11 cellular contexts compared by ENCODE assay signal in the genomic region with DNA sequence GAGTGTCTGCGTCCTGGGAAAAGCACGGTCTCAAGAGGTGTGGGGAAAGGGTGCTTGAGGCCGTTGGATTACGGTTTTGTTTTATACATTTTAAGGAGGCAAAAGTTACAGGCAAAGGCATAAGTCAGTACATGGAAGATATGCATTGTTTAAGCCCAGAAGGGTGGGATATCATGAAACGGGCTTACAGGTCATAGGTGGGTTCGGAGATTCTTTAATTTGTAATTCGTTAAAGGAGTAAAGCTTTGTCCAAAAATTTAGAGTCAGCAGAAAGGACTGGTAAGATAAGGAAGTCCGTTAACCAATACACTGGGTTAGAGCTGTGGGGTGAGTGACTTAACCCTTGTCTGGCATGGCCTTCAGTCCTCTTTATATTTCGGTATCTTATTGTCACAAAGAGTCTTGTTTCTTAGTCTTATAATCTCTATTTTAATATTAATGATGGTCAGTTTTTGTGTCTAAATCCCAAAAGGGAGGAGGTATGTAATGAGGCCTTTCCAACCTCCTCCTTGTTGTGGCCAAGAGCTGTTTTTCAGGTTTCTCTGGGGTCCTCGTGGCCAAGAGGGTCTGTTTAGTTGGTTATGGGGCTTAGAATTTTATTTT. TPM values are rescaled to one million over a fixed set of nuclear protein-coding genes. Genes with fewer than 3 reads are reported as not detected.
A peak's percentile ranks its signal among the peaks of the same experiment; 100 is the strongest.
DNase-seq lines count a peak whose midpoint lies in the region; ATAC-seq, FAIRE-seq and TF ChIP-seq lines count a peak whose summit lies in the region.
"Had no signal": no experiment of that assay in that cellular context is flagged by ENCODE, and none has a peak within 500 bp of the region (broad histone marks: within the 10 kb centered on the region; RNA-seq: fewer than 3 reads in every experiment).

No MANE protein-coding gene starts in this region.

- H3K36me3 ChIP-seq in esophagus squamous epithelium: peaks cover 3 to 33% (median 5%) of the 10 kb centered on the region in 3 donors
- H3K36me3 ChIP-seq in gastrocnemius medialis: no peaks in the 10 kb centered on the region

- H3K27me3 ChIP-seq in esophagus squamous epithelium (no peaks in the 10 kb centered on the region), gastrocnemius medialis (no peaks in the 10 kb centered on the region)

- H3K9me3 Mint-ChIP-seq in Calu3 (ENCODE audit: low read depth, unreplicated experiment): no peaks in the 10 kb centered on the region

- H3K27me3 Mint-ChIP-seq in Calu3 (ENCODE audit: unreplicated experiment): no peaks in the 10 kb centered on the region

- ATAC-seq in gastrocnemius medialis: no peak
- no peak for ATAC-seq in HG03342 (IDR thresholded peaks at IDR 0.05; ENCODE audit: unreplicated experiment)
- no peak for ATAC-seq in HG03565 (IDR thresholded peaks at IDR 0.05; ENCODE audit: unreplicated experiment)
- no peak for ATAC-seq in HG03460 (IDR thresholded peaks at IDR 0.05; ENCODE audit: unreplicated experiment)

- no TSS peak for BruUV-seq in Calu3 (replicated peaks; lab: Mats Ljungman, UMichigan)

- H3K27ac ChIP-seq in VCaP: peak overlapping the region; percentile 99
- H3K27ac ChIP-seq in esophagus squamous epithelium: peak overlapping the region; percentile 92 to 100 (median 98)
- H3K27ac ChIP-seq in gastrocnemius medialis: peak overlapping the region; percentile 68 to 95 (median 88)
- H3K27ac ChIP-seq: SK-N-MC had no signal

- TF ChIP-seq POLR2A in esophagus squamous epithelium (IDR thresholded peaks at IDR 0.05) (no peak), gastrocnemius medialis (IDR thresholded peaks at IDR 0.05) (no peak)

- H3K4me3 ChIP-seq in esophagus squamous epithelium (no peak overlapping the region), gastrocnemius medialis (peak overlapping the region in 1 of 4 donors; percentile 10)
- H3K4me3 ChIP-seq: SK-N-MC had no signal

- no peak for FAIRE-seq in RCC 7860 (lab: Jason Lieb, UNC)

- peaks cover 97 to 100% (median 100%) of the 10 kb centered on the region in 3 donors for H3K4me1 ChIP-seq in esophagus squamous epithelium
- H3K4me1 ChIP-seq in gastrocnemius medialis: peaks cover 61 to 84% of the 10 kb centered on the region in 2 donors

- no peak for TF ChIP-seq CTCF in Calu3 (IDR thresholded peaks at IDR 0.05; ENCODE audit: unreplicated experiment)
- TF ChIP-seq CTCF in VCaP (conservative IDR thresholded peaks at IDR 0.05): no peak
- TF ChIP-seq CTCF in esophagus squamous epithelium (IDR thresholded peaks at IDR 0.05): no peak
- TF ChIP-seq CTCF in gastrocnemius medialis (IDR thresholded peaks at IDR 0.05 in 4 of 5, conservative IDR thresholded peaks at IDR 0.05 in 1 of 5): no peak

- H3K4me3 Mint-ChIP-seq in Calu3 (ENCODE audit: low read depth, unreplicated experiment): no peak overlapping the region

- DNase-seq in Calu3 (no peak), esophagus squamous epithelium (lab: John Stamatoyannopoulos, UW) (no peak), gastrocnemius medialis (no peak), RCC 7860 (ENCODE audit: low spot score) (no peak)
- DNase-seq: NCI-H2171; stimulated activated CD4-positive, alpha-beta T cell treated with anti-CD3 and anti-CD28 coated beads, Interleukin-4, amount 100 ng/mL, for 4 hours had no signal

- H3K27ac Mint-ChIP-seq in Calu3 (ENCODE audit: unreplicated experiment): peak overlapping the region; percentile 42

- CTCF ChIA-PET in Calu3 (lab: Charles Lee): interaction anchor here (1.8 kb wide), 1 partner anchor 39 kb away, joined by 8 read pairs; no protein-coding TSS in a partner anchor

- intact Hi-C loops in Calu3 (cut with micrococcal nuclease; ENCODE audit: unreplicated experiment): no loop called here
- intact Hi-C loops in esophagus squamous epithelium (cut with DNase I): no loop called here
- intact Hi-C loops in gastrocnemius medialis (cut with DNase I; ENCODE audit: low total_unique reads): no loop called here

- H3K36me3 Mint-ChIP-seq in Calu3 (ENCODE audit: insufficient read depth, unreplicated experiment): peaks cover 56% of the 10 kb centered on the region

- H3K4me1 Mint-ChIP-seq in Calu3 (ENCODE audit: low read depth, unreplicated experiment): peaks cover 96% of the 10 kb centered on the region

- in situ Hi-C loops in gastrocnemius medialis (cut with MboI; ENCODE audit: low sequenced_read_pairs in 4 of 4): no loop called here

- WGBS in esophagus squamous epithelium, 2 donors: 66 to 68% methylated on average over 10 of the region's 10 CpGs

- H3K9me3 ChIP-seq in esophagus squamous epithelium (no peaks in the 10 kb centered on the region), gastrocnemius medialis (no peaks in the 10 kb centered on the region)

RNA-seq across cellular contexts. Expression of gene TSPAN14, which starts 12.7 kb away (rescaled TPM):
- total RNA-seq in Calu3 (2022): 98.6 and 116 TPM in 2 replicates
- 100 to 1,000 TPM in 2 of 4 donors, 10 to 100 TPM in 2; 66.4 to 118 (median 89.8) TPM for total RNA-seq in esophagus squamous epithelium
- 10 to 100 TPM; 22.6 to 29.3 (median 26.9) TPM for total RNA-seq in gastrocnemius medialis

RNA-seq across cellular contexts. Expression of gene PRXL2A, which starts 58.5 kb away (rescaled TPM):
- 61.4 and 67.2 TPM in 2 replicates for total RNA-seq in Calu3 (2022)
- total RNA-seq in esophagus squamous epithelium: 100 to 1,000 TPM in 2 of 4 donors, 10 to 100 TPM in 2; 68.0 to 185 (median 103) TPM
- total RNA-seq in gastrocnemius medialis: 10 to 100 TPM; 19.0 to 29.2 (median 22.5) TPM
